ENCODE assay signal across 1 cellular context in the genomic region with DNA sequence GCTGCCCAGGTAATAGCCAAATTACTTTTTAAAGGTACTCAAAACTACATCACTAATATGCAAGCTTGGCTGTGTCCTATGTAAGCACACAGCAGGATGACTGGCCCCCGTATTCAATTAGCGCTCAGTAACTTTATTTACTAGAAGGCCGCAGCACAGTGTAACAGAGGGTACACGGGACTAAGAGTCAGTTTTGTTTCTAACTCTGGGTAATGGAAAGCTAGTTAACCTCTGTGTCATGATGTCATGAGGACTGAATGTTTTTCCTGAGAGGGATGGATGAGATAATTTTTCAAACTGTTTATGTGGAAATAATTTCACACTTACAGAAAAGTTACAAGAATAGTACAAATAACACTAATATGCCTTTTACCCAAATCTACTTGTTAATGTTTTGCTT.
TF ChIP-seq lines count a peak whose summit lies in the region.

No MANE protein-coding gene starts in this region.

TF ChIP-seq in IMR-90, 13 proteins besides CTCF, POLR2A, EP300 and RAD21:
- no peak for TF ChIP-seq SMC3 (IDR thresholded peaks at IDR 0.05; ENCODE audit: low read depth, low read length)
- TF ChIP-seq NFE2L2 (IDR thresholded peaks at IDR 0.05; ENCODE audit: low read depth, low read length) = no peak
- TF ChIP-seq, protein P1, sequence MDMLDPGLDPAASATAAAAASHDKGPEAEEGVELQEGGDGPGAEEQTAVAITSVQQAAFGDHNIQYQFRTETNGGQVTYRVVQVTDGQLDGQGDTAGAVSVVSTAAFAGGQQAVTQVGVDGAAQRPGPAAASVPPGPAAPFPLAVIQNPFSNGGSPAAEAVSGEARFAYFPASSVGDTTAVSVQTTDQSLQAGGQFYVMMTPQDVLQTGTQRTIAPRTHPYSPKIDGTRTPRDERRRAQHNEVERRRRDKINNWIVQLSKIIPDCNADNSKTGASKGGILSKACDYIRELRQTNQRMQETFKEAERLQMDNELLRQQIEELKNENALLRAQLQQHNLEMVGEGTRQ (IDR thresholded peaks at IDR 0.05; ENCODE audit: low read depth, low read length) = no peak
- TF ChIP-seq MXI1 (IDR thresholded peaks at IDR 0.05; ENCODE audit: borderline replicate concordance, low read depth, low read length) = no peak
- no peak for TF ChIP-seq FOS (IDR thresholded peaks at IDR 0.05; ENCODE audit: low read depth, low read length)
- no peak for TF ChIP-seq BHLHE40 (IDR thresholded peaks at IDR 0.05; ENCODE audit: low read depth, low read length)
- TF ChIP-seq RFX5 (IDR thresholded peaks at IDR 0.05; ENCODE audit: low read depth, low read length) = no peak
- TF ChIP-seq, protein P2, sequence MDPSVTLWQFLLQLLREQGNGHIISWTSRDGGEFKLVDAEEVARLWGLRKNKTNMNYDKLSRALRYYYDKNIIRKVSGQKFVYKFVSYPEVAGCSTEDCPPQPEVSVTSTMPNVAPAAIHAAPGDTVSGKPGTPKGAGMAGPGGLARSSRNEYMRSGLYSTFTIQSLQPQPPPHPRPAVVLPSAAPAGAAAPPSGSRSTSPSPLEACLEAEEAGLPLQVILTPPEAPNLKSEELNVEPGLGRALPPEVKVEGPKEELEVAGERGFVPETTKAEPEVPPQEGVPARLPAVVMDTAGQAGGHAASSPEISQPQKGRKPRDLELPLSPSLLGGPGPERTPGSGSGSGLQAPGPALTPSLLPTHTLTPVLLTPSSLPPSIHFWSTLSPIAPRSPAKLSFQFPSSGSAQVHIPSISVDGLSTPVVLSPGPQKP (IDR thresholded peaks at IDR 0.05; ENCODE audit: borderline replicate concordance, low read depth, low read length) = no peak
- TF ChIP-seq RCOR1 (IDR thresholded peaks at IDR 0.05; ENCODE audit: insufficient replicate concordance, low read length) = no peak
- no peak for TF ChIP-seq CHD1 (IDR thresholded peaks at IDR 0.05; ENCODE audit: low read depth, low read length)
- no peak for TF ChIP-seq CEBPB (IDR thresholded peaks at IDR 0.05; ENCODE audit: low read depth, low read length)
- no peak for TF ChIP-seq MAFK (IDR thresholded peaks at IDR 0.05; ENCODE audit: low read depth, low read length)
- TF ChIP-seq MAZ (IDR thresholded peaks at IDR 0.05; ENCODE audit: borderline replicate concordance, low read depth, low read length) = no peak
